ENCODE assay signal across 8 cellular contexts in the genomic region with DNA sequence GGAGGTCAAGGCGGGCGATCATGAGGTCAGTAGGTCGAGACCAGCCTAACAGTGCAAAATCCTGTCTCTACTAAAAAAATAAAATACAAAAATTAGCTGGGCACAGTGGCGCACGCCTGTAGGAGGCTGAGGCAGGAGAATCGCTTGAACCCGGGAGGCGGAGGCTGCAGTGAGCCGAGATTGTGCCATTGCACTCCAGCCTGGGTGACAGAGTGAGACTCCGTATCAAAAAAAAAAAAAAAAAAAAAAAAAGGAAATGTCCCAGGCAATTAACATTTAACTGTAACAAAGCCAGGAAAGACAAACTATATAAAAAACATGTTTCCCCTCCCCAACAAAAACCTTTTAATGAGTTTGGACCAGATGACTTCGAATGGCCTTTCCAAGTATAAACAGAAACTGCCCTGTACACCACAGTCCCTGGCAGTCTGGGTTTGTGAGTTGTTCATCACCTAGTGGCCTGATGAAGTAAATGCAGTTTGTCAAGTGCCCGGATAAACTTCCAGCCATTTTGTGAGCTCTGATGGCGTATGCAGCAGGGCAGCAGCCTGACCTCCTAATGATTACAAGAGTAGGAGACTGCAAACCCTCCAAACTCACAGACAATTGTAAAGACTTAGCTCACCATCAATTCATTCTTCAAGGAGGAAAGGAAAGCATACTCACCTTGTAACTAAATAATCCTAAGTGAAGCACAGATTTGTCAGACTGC. TPM values are rescaled to one million over a fixed set of nuclear protein-coding genes. Genes with fewer than 3 reads are reported as not detected.
DNase-seq lines count a peak whose midpoint lies in the region; ATAC-seq and TF ChIP-seq lines count a peak whose summit lies in the region.

No MANE protein-coding gene starts in this region.

- BruUV-seq in PC-9 (replicated peaks; lab: Mats Ljungman, UMichigan), result no TSS peak

- no peaks in the 10 kb centered on the region for H3K27me3 ChIP-seq in DOHH2 (ENCODE audit: control insufficient read depth, low read length)
- H3K27me3 ChIP-seq in PC-9 (ENCODE audit: insufficient read depth, low read depth), result no peaks in the 10 kb centered on the region
- H3K27me3 ChIP-seq in fibroblast of lung (ENCODE audit: control insufficient read depth, insufficient read depth, low read length), result no peaks in the 10 kb centered on the region
- H3K27me3 ChIP-seq in tibial nerve, result no peaks in the 10 kb centered on the region

- H3K9me3 ChIP-seq in DOHH2 (ENCODE audit: control insufficient read depth, insufficient read depth, low read length), result no peaks in the 10 kb centered on the region
- H3K9me3 ChIP-seq in PC-9 (ENCODE audit: insufficient read depth, low read depth), result no peaks in the 10 kb centered on the region
- H3K9me3 ChIP-seq in fibroblast of lung (ENCODE audit: control insufficient read depth, insufficient read depth, low read depth, low read length), result no peaks in the 10 kb centered on the region
- no peaks in the 10 kb centered on the region for H3K9me3 ChIP-seq in tibial nerve

- H3K79me2 ChIP-seq in DOHH2 (ENCODE audit: control insufficient read depth, low read length), result no peaks in the 10 kb centered on the region
- no peaks in the 10 kb centered on the region; the same call in 1 of the 2 replicates for H3K79me2 ChIP-seq in PC-9 (ENCODE audit: low read depth)
- H3K79me2 ChIP-seq in fibroblast of lung (ENCODE audit: control insufficient read depth, insufficient read depth, low read length), result no peaks in the 10 kb centered on the region

- peak overlapping the region; percentile 86 to 100 (median 96) for H3K27ac Mint-ChIP-seq in naive thymus-derived CD8-positive, alpha-beta T cell

- H3K9me3 Mint-ChIP-seq in naive thymus-derived CD8-positive, alpha-beta T cell, result no peaks in the 10 kb centered on the region

- peak overlapping the region; percentile 54 to 86 (median 76) for H3K4me3 Mint-ChIP-seq in naive thymus-derived CD8-positive, alpha-beta T cell

- peaks cover 7% of the 10 kb centered on the region; the same call in 1 of the 2 replicates for H3K4me1 ChIP-seq in DOHH2 (ENCODE audit: control insufficient read depth, low read length)
- no peaks in the 10 kb centered on the region for H3K4me1 ChIP-seq in PC-9 (replicated peaks; ENCODE audit: insufficient read depth)
- H3K4me1 ChIP-seq in fibroblast of lung (ENCODE audit: control insufficient read depth, extremely low read depth, insufficient read depth, low read length), result peaks cover 4% of the 10 kb centered on the region
- peaks cover 0 to 36% (median 16%) of the 10 kb centered on the region in 4 donors for H3K4me1 ChIP-seq in tibial nerve

- H3F3A ChIP-seq in DOHH2 (ENCODE audit: control insufficient read depth, insufficient read depth) (peaks cover 3% of the 10 kb centered on the region; the same call in 1 of the 2 replicates), PC-9 (ENCODE audit: insufficient read depth, low read depth) (peaks cover 21% of the 10 kb centered on the region)

- no peak for TF ChIP-seq POLR2A in tibial nerve (IDR thresholded peaks at IDR 0.05)

- peak; percentile 57 to 86 for TF ChIP-seq EP300 in tibial nerve (IDR thresholded peaks at IDR 0.05)

- intact Hi-C loops in PC-9 (cut with micrococcal nuclease; ENCODE audit: unreplicated experiment), result loop anchor here (1.0 kb wide), 2 partner anchors 72 to 156 kb away; no protein-coding TSS in a partner anchor

- no peak overlapping the region for H3K9ac ChIP-seq in fibroblast of lung (ENCODE audit: insufficient read depth, low read length)

- H4K20me1 ChIP-seq in DOHH2 (ENCODE audit: control insufficient read depth, insufficient read depth, low read depth, low read length) (no peaks in the 10 kb centered on the region), PC-9 (ENCODE audit: insufficient read depth) (no peaks in the 10 kb centered on the region), fibroblast of lung (ENCODE audit: control insufficient read depth, extremely low read depth, insufficient read depth, low read length) (no peaks in the 10 kb centered on the region)

- TF ChIP-seq CTCF in DOHH2 (IDR thresholded peaks at IDR 0.05; ENCODE audit: low read depth, low read length, poor library complexity, severe bottlenecking) (peak; percentile 75), PC-9 (conservative IDR thresholded peaks at IDR 0.05) (peak; percentile 85), fibroblast of lung (conservative IDR thresholded peaks at IDR 0.05 in 1 of 2, IDR thresholded peaks at IDR 0.05 in 1 of 2; ENCODE audit: low read depth in 1 of 2, low read length in 2 of 2) (peak; percentile 97), tibial nerve (IDR thresholded peaks at IDR 0.05) (peak; percentile 75 to 90 (median 82))

- ATAC-seq in GM21786 (IDR thresholded peaks at IDR 0.05; ENCODE audit: unreplicated experiment), result peak; percentile 74
- ATAC-seq in naive thymus-derived CD8-positive, alpha-beta T cell, result peak; percentile 63 to 68

- peak overlapping the region; percentile 15; the same call in 1 of the 2 replicates for H3K4me2 ChIP-seq in DOHH2 (ENCODE audit: low read length)
- no peak overlapping the region for H3K4me2 ChIP-seq in PC-9
- H3K4me2 ChIP-seq in fibroblast of lung (ENCODE audit: extremely low read depth, insufficient read depth, low read length), result peak overlapping the region; percentile 51

- H3K4me3 ChIP-seq in DOHH2 (ENCODE audit: low read length), result no peak overlapping the region
- H3K4me3 ChIP-seq in PC-9, result no peak overlapping the region
- H3K4me3 ChIP-seq in fibroblast of lung (replicated peaks in 1 of 4; ENCODE audit: control extremely low read depth in 1 of 4, insufficient read depth in 1 of 4, low read depth in 3 of 4, low read length in 4 of 4), result no peak overlapping the region
- H3K4me3 ChIP-seq in tibial nerve, result peak overlapping the region in 1 of 4 donors; percentile 5

- peaks cover 17 to 57% (median 52%) of the 10 kb centered on the region in 4 donors for H3K4me1 Mint-ChIP-seq in naive thymus-derived CD8-positive, alpha-beta T cell

- no peaks in the 10 kb centered on the region for H3K27me3 Mint-ChIP-seq in naive thymus-derived CD8-positive, alpha-beta T cell

- peaks cover 27% of the 10 kb centered on the region for H3K36me3 ChIP-seq in DOHH2 (ENCODE audit: control insufficient read depth, low read length)
- H3K36me3 ChIP-seq in PC-9 (ENCODE audit: low read depth), result peaks cover 5% of the 10 kb centered on the region; the same call in 1 of the 2 replicates
- H3K36me3 ChIP-seq in fibroblast of lung (ENCODE audit: control insufficient read depth, insufficient read depth, low read length), result no peaks in the 10 kb centered on the region
- peaks cover 0 to 62% (median 0%) of the 10 kb centered on the region in 3 donors for H3K36me3 ChIP-seq in tibial nerve

- H3K27ac ChIP-seq in DOHH2 (ENCODE audit: low read depth, low read length), result no peak overlapping the region
- H3K27ac ChIP-seq in PC-9, result peak overlapping the region; percentile 9; the same call in 1 of the 2 replicates
- H3K27ac ChIP-seq in fibroblast of lung (ENCODE audit: insufficient read depth, low read length), result peak overlapping the region; percentile 9
- H3K27ac ChIP-seq in tibial nerve, result peak overlapping the region; percentile 39 to 91 (median 73)

- 63 to 65% methylated on average over 13 of the region's 13 CpGs for WGBS in tibial nerve, 2 donors

- H2AFZ ChIP-seq in PC-9 (no peak overlapping the region), fibroblast of lung (ENCODE audit: low read length) (peak overlapping the region; percentile 99)

- H3K9me2 ChIP-seq in DOHH2 (replicated peaks; ENCODE audit: control insufficient read depth, low read length) (no peaks in the 10 kb centered on the region), PC-9 (ENCODE audit: insufficient read depth) (no peaks in the 10 kb centered on the region)

- peaks cover 4 to 28% (median 14%) of the 10 kb centered on the region in 3 donors for H3K36me3 Mint-ChIP-seq in naive thymus-derived CD8-positive, alpha-beta T cell

- DNase-seq in Kasumi-1 (lab: John Stamatoyannopoulos, UW) (peak; percentile 81 to 92), PC-9 (peak; percentile 44 to 53), fibroblast of lung (ENCODE audit: low read depth in 2 of 2) (peak; percentile 86 to 92), tibial nerve (ENCODE audit: low spot score in 2 of 2) (peak in 1 of 2 donors; percentile 64)
- DNase-seq in activated T-helper 9 cell treated with anti-CD3 and anti-CD28 coated beads, Interleukin-2, amount 50 U/mL, for 16 hours (ENCODE audit: low read depth), result peak; percentile 21
- peak in 9 of 10 donors; percentile 38 to 81 (median 65) for DNase-seq in naive thymus-derived CD8-positive, alpha-beta T cell

- CTCF ChIA-PET in PC-9 (lab: Charles Lee), result interaction anchor here (0.6 to 1.0 kb wide), 13 partner anchors 8 to 598 kb away, joined by 3 to 9 read pairs (median 3); a partner anchor contains a TSS

- POLR2A ChIA-PET in PC-9 (lab: Charles Lee; ENCODE audit: unreplicated experiment), result interaction anchor here (0.6 to 1.0 kb wide), 2 partner anchors 72 to 156 kb away, joined by 3 to 12 read pairs; no protein-coding TSS in a partner anchor
- POLR2A ChIA-PET in naive thymus-derived CD8-positive, alpha-beta T cell (lab: Charles Lee), result interaction anchor here (0.6 to 11.3 kb wide), 26 partner anchors 10 to 247 kb away, joined by 3 to 239 read pairs (median 6); a partner anchor contains a TSS

RNA-seq across cellular contexts. Expression of a gene that starts 16.6 kb away (rescaled TPM):
- total RNA-seq in PC-9 (2021), result 148 and 227 TPM in 2 replicates
- total RNA-seq in fibroblast of lung, result 30.6 and 42.1 TPM in 2 replicates
- 104 and 143 TPM in 2 replicates for polyA plus RNA-seq in fibroblast of lung
- 237 and 312 TPM in 2 replicates for polyA plus RNA-seq in fibroblast of lung (2012)
- 137 and 144 TPM in 2 replicates for polyA minus RNA-seq in fibroblast of lung (ENCODE audit: low replicate concordance)
- 100 to 1,000 TPM; 386 to 393 TPM for total RNA-seq in naive thymus-derived CD8-positive, alpha-beta T cell
- 100 to 1,000 TPM; 159 to 218 (median 195) TPM for polyA plus RNA-seq in naive thymus-derived CD8-positive, alpha-beta T cell
- total RNA-seq in tibial nerve, result 100 to 1,000 TPM; 157 to 203 (median 188) TPM
